39 cellular contexts compared by ENCODE assay signal in the genomic region with DNA sequence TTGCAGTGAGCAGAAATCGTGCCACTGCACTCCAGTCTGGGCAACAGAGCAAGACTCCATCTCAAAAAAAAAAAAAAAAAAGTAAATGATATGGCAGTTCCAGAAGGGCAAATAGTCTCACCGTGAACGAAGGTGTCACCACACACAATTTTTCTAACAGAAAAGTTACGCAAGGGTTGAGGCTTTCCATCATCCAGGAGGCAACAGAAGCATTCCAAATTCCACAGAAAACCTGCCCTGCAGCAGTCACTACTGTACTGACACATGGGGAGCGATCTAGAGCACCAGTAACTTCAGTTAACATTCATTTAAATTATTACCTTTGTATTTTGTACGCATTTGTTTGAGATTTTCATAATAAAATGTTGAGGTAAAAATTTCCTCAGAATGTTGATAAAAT. TPM values are rescaled to one million over a fixed set of nuclear protein-coding genes. Genes with fewer than 3 reads are reported as not detected.
"Had no signal": no experiment of that assay in that cellular context is flagged by ENCODE, and none has a peak within 500 bp of the region (broad histone marks: within the 10 kb centered on the region; RNA-seq: fewer than 3 reads in every experiment).

No MANE protein-coding gene starts in this region.

- H3K9me3 ChIP-seq: adrenal gland, ascending aorta had no signal

- H3K27ac Mint-ChIP-seq: activated B cell treated with CpG ODN at 0.5 μM for 24 hours; activated CD4-positive, alpha-beta memory T cell treated with anti-CD3 and anti-CD28 coated beads for 36 hours; activated CD4-positive, alpha-beta T cell treated with anti-CD3 and anti-CD28 coated beads, Interleukin-2, amount 10 ng/mL, durations not matched to agents 24 days and 14 days; activated CD8-positive, alpha-beta T cell treated with anti-CD3 and anti-CD28 coated beads for 36 hours; activated naive CD4-positive, alpha-beta T cell treated with anti-CD3 and anti-CD28 coated beads for 36 hours; activated naive CD4-positive, alpha-beta T cell treated with anti-CD3 and anti-CD28 coated beads, Interleukin-2, amount 50 U/mL, for 72 hours; activated naive CD8-positive, alpha-beta T cell treated with anti-CD3 and anti-CD28 coated beads for 36 hours; activated T-cell treated with anti-CD3 and anti-CD28 coated beads, Interleukin-2, amount 50 U/mL, for 72 hours; activated T-helper 1 cell treated with anti-CD3 and anti-CD28 coated beads, Interleukin-12 subunit alpha, Interleukin-12 subunit beta, Interleukin-2, Interleukin-4 antibody, amounts not matched to agents 30 ng/mL and 10 ng/mL and 1 ng/mL, durations not matched to agents 14 hours and 24 hours and 36 hours; activated T-helper 17 cell treated with anti-CD3 and anti-CD28 coated beads, Interleukin-2, amount 50 U/mL, for 72 hours; brain; T-helper 1 cell treated with Interleukin-12 subunit alpha and Interleukin-12 subunit beta and Interleukin-4 antibody, amounts not matched to agents 30 μg/mL and 1 μg/mL, for 36 hours; T-helper 2 cell treated with Interferon-gamma antibody and Interleukin-4, amounts not matched to agents 5 μg/mL and 100 μg/mL, for 36 hours had no signal

- H3K27me3 ChIP-seq: adrenal gland, ascending aorta, cardiac muscle cell had no signal

- DNase-seq: activated B cell treated with CpG ODN at 0.5 μM for 24 hours; activated CD4-positive, alpha-beta memory T cell treated with anti-CD3 and anti-CD28 coated beads for 36 hours; activated CD4-positive, alpha-beta T cell treated with anti-CD3 and anti-CD28 coated beads for 4 hours; activated CD4-positive, alpha-beta T cell treated with anti-CD3 and anti-CD28 coated beads, Interleukin-2, amount 10 ng/mL, durations not matched to agents 24 days and 14 days; activated CD4-positive, alpha-beta T cell treated with anti-CD3 and anti-CD28 coated beads, Interleukin-2, amount 50 U/mL, for 1 hour; activated CD4-positive, alpha-beta T cell treated with anti-CD3 and anti-CD28 coated beads, Interleukin-2, amount 50 U/mL, for 4 hours; activated CD4-positive, CD25-positive, alpha-beta regulatory T cell treated with anti-CD3 and anti-CD28 coated beads, Interleukin-2, amount 50 U/mL, for 72 hours; activated CD8-positive, alpha-beta memory T cell treated with anti-CD3 and anti-CD28 coated beads, Interleukin-2, amount 50 U/mL, for 4 hours; activated CD8-positive, alpha-beta T cell treated with anti-CD3 and anti-CD28 coated beads for 36 hours; activated effector memory CD4-positive, alpha-beta T cell treated with anti-CD3 and anti-CD28 coated beads, Interleukin-2, amount 50 U/mL, for 16 hours; activated gamma-delta T cell treated with Interleukin-2 at 50 U/mL for 16 hours; activated naive CD4-positive, alpha-beta T cell; activated naive CD4-positive, alpha-beta T cell treated with anti-CD3 and anti-CD28 coated beads for 36 hours; activated naive CD4-positive, alpha-beta T cell treated with anti-CD3 and anti-CD28 coated beads, Interleukin-2, amount 50 U/mL, for 16 hours; activated naive CD8-positive, alpha-beta T cell treated with anti-CD3 and anti-CD28 coated beads for 36 hours; activated T-cell treated with anti-CD3 and anti-CD28 coated beads for 4 hours; activated T-cell treated with anti-CD3 and anti-CD28 coated beads, Interleukin-2, amount 50 U/mL, for 1 hour; activated T-cell treated with anti-CD3 and anti-CD28 coated beads, Interleukin-2, amount 50 U/mL, for 4 hours; activated T-cell treated with anti-CD3 and anti-CD28 coated beads, Interleukin-2, amount 50 U/mL, for 72 hours; adrenal gland; amygdala; anterior cingulate cortex; caudate nucleus; cerebellar nuclear complex; T-helper 1 cell; T-helper 2 cell; T-helper 9 cell had no signal

- H3K36me3 ChIP-seq: adrenal gland, ascending aorta, cardiac muscle cell had no signal

- H3K9me3 Mint-ChIP-seq: activated CD4-positive, alpha-beta T cell treated with anti-CD3 and anti-CD28 coated beads, Interleukin-2, amount 10 ng/mL, durations not matched to agents 24 days and 14 days; activated naive CD4-positive, alpha-beta T cell treated with anti-CD3 and anti-CD28 coated beads for 36 hours; activated naive CD4-positive, alpha-beta T cell treated with anti-CD3 and anti-CD28 coated beads, Interleukin-2, amount 50 U/mL, for 72 hours; activated naive CD8-positive, alpha-beta T cell treated with anti-CD3 and anti-CD28 coated beads for 36 hours; activated T-cell treated with anti-CD3 and anti-CD28 coated beads, Interleukin-2, amount 50 U/mL, for 4 hours; activated T-helper 1 cell treated with anti-CD3 and anti-CD28 coated beads, Interleukin-12 subunit alpha, Interleukin-12 subunit beta, Interleukin-2, Interleukin-4 antibody, amounts not matched to agents 30 ng/mL and 10 ng/mL and 1 ng/mL, durations not matched to agents 14 hours and 24 hours and 36 hours; activated T-helper 17 cell treated with anti-CD3 and anti-CD28 coated beads, Interleukin-2, amount 50 U/mL, for 72 hours; central memory CD8-positive, alpha-beta T cell; T-helper 1 cell treated with Interleukin-12 subunit alpha and Interleukin-12 subunit beta and Interleukin-4 antibody, amounts not matched to agents 30 μg/mL and 1 μg/mL, for 36 hours had no signal

- ATAC-seq: activated CD8-positive, alpha-beta T cell treated with anti-CD3 and anti-CD28 coated beads for 36 hours; activated naive CD4-positive, alpha-beta T cell treated with anti-CD3 and anti-CD28 coated beads, Interleukin-2, amount 50 U/mL, for 72 hours; activated T-cell treated with anti-CD3 and anti-CD28 coated beads, Interleukin-2, amount 50 U/mL, for 4 hours; activated T-cell treated with anti-CD3 and anti-CD28 coated beads, Interleukin-2, amount 50 U/mL, for 72 hours; activated T-helper 17 cell treated with anti-CD3 and anti-CD28 coated beads, Interleukin-2, amount 50 U/mL, for 72 hours had no signal

- FAIRE-seq: bronchial epithelial cell, TTC549 had no signal

- H3K27me3 Mint-ChIP-seq: activated B cell treated with CpG ODN at 0.5 μM for 24 hours; activated CD4-positive, alpha-beta memory T cell treated with anti-CD3 and anti-CD28 coated beads for 36 hours; activated CD8-positive, alpha-beta T cell treated with anti-CD3 and anti-CD28 coated beads for 36 hours; activated naive CD8-positive, alpha-beta T cell treated with anti-CD3 and anti-CD28 coated beads for 36 hours; activated T-helper 17 cell treated with anti-CD3 and anti-CD28 coated beads, Interleukin-2, amount 50 U/mL, for 72 hours; central memory CD8-positive, alpha-beta T cell had no signal

- H3K4me3 Mint-ChIP-seq: activated B cell treated with CpG ODN at 0.5 μM for 24 hours; activated CD4-positive, alpha-beta memory T cell treated with anti-CD3 and anti-CD28 coated beads for 36 hours; activated CD4-positive, alpha-beta T cell treated with anti-CD3 and anti-CD28 coated beads, Interleukin-2, amount 10 ng/mL, durations not matched to agents 24 days and 14 days; activated CD8-positive, alpha-beta T cell treated with anti-CD3 and anti-CD28 coated beads for 36 hours; activated naive CD4-positive, alpha-beta T cell treated with anti-CD3 and anti-CD28 coated beads for 36 hours; activated naive CD8-positive, alpha-beta T cell treated with anti-CD3 and anti-CD28 coated beads for 36 hours; activated T-cell treated with anti-CD3 and anti-CD28 coated beads, Interleukin-2, amount 50 U/mL, for 4 hours; activated T-cell treated with anti-CD3 and anti-CD28 coated beads, Interleukin-2, amount 50 U/mL, for 72 hours; activated T-helper 1 cell treated with anti-CD3 and anti-CD28 coated beads, Interleukin-12 subunit alpha, Interleukin-12 subunit beta, Interleukin-2, Interleukin-4 antibody, amounts not matched to agents 30 ng/mL and 10 ng/mL and 1 ng/mL, durations not matched to agents 14 hours and 24 hours and 36 hours; activated T-helper 17 cell treated with anti-CD3 and anti-CD28 coated beads, Interleukin-2, amount 50 U/mL, for 72 hours; brain; central memory CD8-positive, alpha-beta T cell; T-helper 1 cell treated with Interleukin-12 subunit alpha and Interleukin-12 subunit beta and Interleukin-4 antibody, amounts not matched to agents 30 μg/mL and 1 μg/mL, for 36 hours; T-helper 2 cell treated with Interferon-gamma antibody and Interleukin-4, amounts not matched to agents 5 μg/mL and 100 μg/mL, for 36 hours had no signal

- H3K36me3 Mint-ChIP-seq: activated CD4-positive, alpha-beta memory T cell treated with anti-CD3 and anti-CD28 coated beads for 36 hours; activated naive CD4-positive, alpha-beta T cell treated with anti-CD3 and anti-CD28 coated beads, Interleukin-2, amount 50 U/mL, for 72 hours; activated naive CD8-positive, alpha-beta T cell treated with anti-CD3 and anti-CD28 coated beads for 36 hours had no signal

- H3K4me3 ChIP-seq: adrenal gland, ascending aorta, cardiac muscle cell had no signal

- H3K27ac ChIP-seq: adrenal gland, ascending aorta, cardiac muscle cell, VCaP had no signal

RNA-seq across cellular contexts. Expression of a gene that starts 24.8 kb away (rescaled TPM):
- total RNA-seq: activated CD4-positive, alpha-beta T cell treated with anti-CD3 and anti-CD28 coated beads, Interleukin-2, amount 10 ng/mL, durations not matched to agents 24 days and 14 days; activated naive CD4-positive, alpha-beta T cell treated with anti-CD3 and anti-CD28 coated beads, Interleukin-2, amount 50 U/mL, for 72 hours had no signal
